Comparison of ENCODE assay signal across 1 cellular context in genomic region chr5:135264451-135265445, GRCh38.
TF ChIP-seq lines count a peak whose summit lies in the region.

No MANE protein-coding gene starts in this region.

TF ChIP-seq in GM23338, 12 proteins besides CTCF, POLR2A, EP300 and RAD21 (continued from another document):
- TF ChIP-seq NANOG (IDR thresholded peaks at IDR 0.05; ENCODE audit: borderline replicate concordance) (no peak), REST (IDR thresholded peaks at IDR 0.05; ENCODE audit: unreplicated experiment) (no peak)
